ENCODE assay signal across 8 cellular contexts in genomic region chr6:157764346-157765068, GRCh38. TPM values are rescaled to one million over a fixed set of nuclear protein-coding genes. Genes with fewer than 3 reads are reported as not detected.
DNase-seq lines count a peak whose midpoint lies in the region; ATAC-seq, FAIRE-seq and TF ChIP-seq lines count a peak whose summit lies in the region.

No MANE protein-coding gene starts in this region.

- CTCF ChIA-PET in A549 (lab: Yijun Ruan, JAX): interaction anchor here (0.8 to 4.1 kb wide), 3 partner anchors 8 to 111 kb away, joined by 3 to 17 read pairs (median 6); no protein-coding TSS in a partner anchor

- H3K9me3 ChIP-seq in A549: no peaks in the 10 kb centered on the region

- DNase-seq in A549 (ENCODE audit: low read depth in 1 of 2, low spot score in 1 of 2): peak; percentile 68 to 88
- DNase-seq in SKM-1 (lab: John Stamatoyannopoulos, UW; ENCODE audit: unreplicated experiment): peak; percentile 69
- peak; percentile 92 for DNase-seq in activated naive CD8-positive, alpha-beta T cell treated with anti-CD3 and anti-CD28 coated beads for 36 hours
- peak; percentile 92 for DNase-seq in cardiac septum (ENCODE audit: low spot score)
- peak; percentile 82 for DNase-seq in putamen (ENCODE audit: low spot score)
- peak; percentile 89 for DNase-seq in ureter (ENCODE audit: low spot score)

- peaks cover 85% of the 10 kb centered on the region for H3K4me1 Mint-ChIP-seq in activated naive CD8-positive, alpha-beta T cell treated with anti-CD3 and anti-CD28 coated beads for 36 hours

- peaks cover 3% of the 10 kb centered on the region for H3K9me3 Mint-ChIP-seq in activated naive CD8-positive, alpha-beta T cell treated with anti-CD3 and anti-CD28 coated beads for 36 hours

- H3K4me3 ChIP-seq in A549: no peak overlapping the region

- POLR2A ChIA-PET in A549 (lab: Yijun Ruan, JAX): interaction anchor here (1.0 kb wide), 1 partner anchor 58 kb away, joined by 3 read pairs; no protein-coding TSS in a partner anchor

- H3K4me3 Mint-ChIP-seq in activated naive CD8-positive, alpha-beta T cell treated with anti-CD3 and anti-CD28 coated beads for 36 hours: peak overlapping the region; percentile 49

- no peaks in the 10 kb centered on the region for H3K27me3 Mint-ChIP-seq in activated naive CD8-positive, alpha-beta T cell treated with anti-CD3 and anti-CD28 coated beads for 36 hours

- TF ChIP-seq RAD21 in A549 (conservative IDR thresholded peaks at IDR 0.05 in 1 of 2, IDR thresholded peaks at IDR 0.05 in 1 of 2): peak in 1 of 2 experiments; percentile 38; a peak in 2 of 5 replicates

- WGBS in A549 (ENCODE audit: missing lambda C conversion rate): 10% methylated on average over 12 of the region's 12 CpGs

- H3K27ac Mint-ChIP-seq in activated naive CD8-positive, alpha-beta T cell treated with anti-CD3 and anti-CD28 coated beads for 36 hours: peak overlapping the region; percentile 90

- H3K4me1 ChIP-seq in A549: peaks cover 51% of the 10 kb centered on the region

- intact Hi-C loops in cardiac septum (cut with DNase I): loop anchor here (5.0 to 10.0 kb wide), 2 partner anchors 58 to 450 kb away; partner anchors contain the start of gene SNX9

- ATAC-seq in A549: peak; percentile 84 to 90
- ATAC-seq in GM19043 (IDR thresholded peaks at IDR 0.05; ENCODE audit: low read depth, unreplicated experiment): peak; percentile 56
- ATAC-seq in HG03432 (IDR thresholded peaks at IDR 0.05; ENCODE audit: unreplicated experiment): peak; percentile 54

- FAIRE-seq in A549 (lab: Jason Lieb, UNC): no peak

- peak overlapping the region; percentile 70 for H3K4me2 ChIP-seq in A549

- TF ChIP-seq EP300 in A549 (IDR thresholded peaks at IDR 0.05): peak; percentile 48 to 60; a peak in 2 of 5 replicates

- peak overlapping the region; percentile 67 to 87 for H3K27ac ChIP-seq in A549

- H3K36me3 Mint-ChIP-seq in activated naive CD8-positive, alpha-beta T cell treated with anti-CD3 and anti-CD28 coated beads for 36 hours: peaks cover 26% of the 10 kb centered on the region

- TF ChIP-seq POLR2A in A549 (IDR thresholded peaks at IDR 0.05; ENCODE audit: low read length): no peak

- no peak for TF ChIP-seq CTCF in A549 (IDR thresholded peaks at IDR 0.05)

TF ChIP-seq in A549, 52 proteins besides CTCF, POLR2A, EP300 and RAD21 (continues in another document):
- TF ChIP-seq POLR2AphosphoS2 (conservative IDR thresholded peaks at IDR 0.05; ENCODE audit: low read length): no peak
- peak in 1 of 2 experiments; percentile 44; a peak in 1 of 4 replicates for TF ChIP-seq CEBPB (IDR thresholded peaks at IDR 0.05)
- TF ChIP-seq, protein P1, sequence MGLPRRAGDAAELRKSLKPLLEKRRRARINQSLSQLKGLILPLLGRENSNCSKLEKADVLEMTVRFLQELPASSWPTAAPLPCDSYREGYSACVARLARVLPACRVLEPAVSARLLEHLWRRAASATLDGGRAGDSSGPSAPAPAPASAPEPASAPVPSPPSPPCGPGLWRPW (IDR thresholded peaks at IDR 0.05): no peak
- TF ChIP-seq, protein P2, sequence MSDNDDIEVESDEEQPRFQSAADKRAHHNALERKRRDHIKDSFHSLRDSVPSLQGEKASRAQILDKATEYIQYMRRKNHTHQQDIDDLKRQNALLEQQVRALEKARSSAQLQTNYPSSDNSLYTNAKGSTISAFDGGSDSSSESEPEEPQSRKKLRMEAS (IDR thresholded peaks at IDR 0.05): peak; percentile 95
- no peak for TF ChIP-seq REST (IDR thresholded peaks at IDR 0.05)
- no peak for TF ChIP-seq TP53 (CRISPR knock-in tag; IDR thresholded peaks at IDR 0.05)
- TF ChIP-seq HDAC2 (IDR thresholded peaks at IDR 0.05): no peak
- TF ChIP-seq ATOH8 (CRISPR knock-in tag; IDR thresholded peaks at IDR 0.05; ENCODE audit: low read depth): no peak
- TF ChIP-seq ZC3H11A (IDR thresholded peaks at IDR 0.05): no peak
- TF ChIP-seq KDM1A (IDR thresholded peaks at IDR 0.05; ENCODE audit: low read depth): no peak
- TF ChIP-seq CBX2 (IDR thresholded peaks at IDR 0.05; ENCODE audit: borderline replicate concordance, low read depth): no peak
- TF ChIP-seq FOSL2 (IDR thresholded peaks at IDR 0.05): peak; percentile 87
- peak; percentile 86 for TF ChIP-seq FOSL2 (CRISPR knock-in tag; IDR thresholded peaks at IDR 0.05)
- TF ChIP-seq ZSCAN20 (CRISPR knock-in tag; IDR thresholded peaks at IDR 0.05): no peak
- no peak for TF ChIP-seq HEYL (CRISPR knock-in tag; IDR thresholded peaks at IDR 0.05)
- no peak for TF ChIP-seq ZNF302 (CRISPR knock-in tag; IDR thresholded peaks at IDR 0.05)
- TF ChIP-seq NR3C1 (IDR thresholded peaks at IDR 0.05): no peak
- TF ChIP-seq, protein P3, sequence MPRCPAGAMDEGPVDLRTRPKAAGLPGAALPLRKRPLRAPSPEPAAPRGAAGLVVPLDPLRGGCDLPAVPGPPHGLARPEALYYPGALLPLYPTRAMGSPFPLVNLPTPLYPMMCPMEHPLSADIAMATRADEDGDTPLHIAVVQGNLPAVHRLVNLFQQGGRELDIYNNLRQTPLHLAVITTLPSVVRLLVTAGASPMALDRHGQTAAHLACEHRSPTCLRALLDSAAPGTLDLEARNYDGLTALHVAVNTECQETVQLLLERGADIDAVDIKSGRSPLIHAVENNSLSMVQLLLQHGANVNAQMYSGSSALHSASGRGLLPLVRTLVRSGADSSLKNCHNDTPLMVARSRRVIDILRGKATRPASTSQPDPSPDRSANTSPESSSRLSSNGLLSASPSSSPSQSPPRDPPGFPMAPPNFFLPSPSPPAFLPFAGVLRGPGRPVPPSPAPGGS (IDR thresholded peaks at IDR 0.05): no peak; the same call in 2 of the 3 replicates
- TF ChIP-seq MYC (IDR thresholded peaks at IDR 0.05; ENCODE audit: borderline replicate concordance, low read length): no peak
- TF ChIP-seq CHD4 (IDR thresholded peaks at IDR 0.05; ENCODE audit: borderline replicate concordance): no peak
- no peak for TF ChIP-seq MAZ (IDR thresholded peaks at IDR 0.05; ENCODE audit: borderline replicate concordance, low read depth, low read length)
- no peak for TF ChIP-seq BHLHE40 (IDR thresholded peaks at IDR 0.05; ENCODE audit: low read depth, low read length)
- peak; percentile 73; the same call in 1 of the 2 replicates for TF ChIP-seq GATA3 (IDR thresholded peaks at IDR 0.05; ENCODE audit: borderline replicate concordance)
- no peak for TF ChIP-seq RNF2 (IDR thresholded peaks at IDR 0.05; ENCODE audit: borderline replicate concordance, low read depth)
- no peak for TF ChIP-seq EHMT2 (IDR thresholded peaks at IDR 0.05; ENCODE audit: low read depth)
- TF ChIP-seq SMC3 (IDR thresholded peaks at IDR 0.05): peak; percentile 35; the same call in 2 of the 3 replicates
- TF ChIP-seq JUNB (IDR thresholded peaks at IDR 0.05): peak; percentile 88
- no peak for TF ChIP-seq NFE2L2 (conservative IDR thresholded peaks at IDR 0.05; ENCODE audit: low read length)
- TF ChIP-seq PHF8 (IDR thresholded peaks at IDR 0.05; ENCODE audit: borderline replicate concordance, low read depth): no peak
- no peak for TF ChIP-seq RFX5 (IDR thresholded peaks at IDR 0.05)
- no peak for TF ChIP-seq HOXB13 (CRISPR knock-in tag; IDR thresholded peaks at IDR 0.05; ENCODE audit: low read depth)
- no peak for TF ChIP-seq SREBF2 (IDR thresholded peaks at IDR 0.05)
- TF ChIP-seq KDM5A (IDR thresholded peaks at IDR 0.05): no peak
- no peak for TF ChIP-seq NPAS2 (CRISPR knock-in tag; IDR thresholded peaks at IDR 0.05; ENCODE audit: borderline replicate concordance)

RNA-seq across cellular contexts. Expression of gene SNX9, which starts 58.5 kb away (rescaled TPM):
- polyA plus RNA-seq in A549 (2011; rRNA removed) (26.8 and 29.8 TPM in 2 replicates), A549 (2017; fragmentation: RNase III; extraction: RNeasy Plus Mini Kit Qiagen cat#74134 plus additional on column Dnase treatment) (12.8 to 13.9 TPM (median 13.0 TPM) in 3 replicates)
- polyA plus RNA-seq in A549 (2012; cell fraction: cytosol; rRNA removed): 13.4 and 14.5 TPM in 2 replicates
- 10.9 and 15.5 TPM in 2 replicates for polyA plus RNA-seq in A549 (2012; cell fraction: nucleus; rRNA removed)
- 13.3 and 15.5 TPM in 2 replicates for polyA minus RNA-seq in A549 (2011; rRNA and poly(A)+ RNA removed)
- 10 to 100 TPM; 63.4 to 64.4 TPM for total RNA-seq in activated naive CD8-positive, alpha-beta T cell treated with anti-CD3 and anti-CD28 coated beads for 36 hours
- total RNA-seq in cardiac septum (34.2 TPM), ureter (45.8 TPM)
